ENCODE assay signal across 27 cellular contexts in genomic region chr5:125258610-125259009, GRCh38.
"Had no signal": no experiment of that assay in that cellular context is flagged by ENCODE, and none has a peak within 500 bp of the region (broad histone marks: within the 10 kb centered on the region; RNA-seq: fewer than 3 reads in every experiment).

No MANE protein-coding gene starts in this region.

- FAIRE-seq: frontal cortex, TTC549 had no signal

- H3K27me3 ChIP-seq: dorsolateral prefrontal cortex, vagina had no signal

- H3K4me3 ChIP-seq: coronary artery, dorsolateral prefrontal cortex, skin epidermis, thoracic aorta, vagina had no signal

- H3K36me3 ChIP-seq: thoracic aorta, vagina, WERI-Rb-1 had no signal

- H3K4me1 ChIP-seq: vagina had no signal

- H3K9me3 ChIP-seq: vagina had no signal

- H3K27ac ChIP-seq: coronary artery, skin epidermis, thoracic aorta, vagina, WERI-Rb-1 had no signal

- ATAC-seq: activated CD4-positive, CD25-positive, alpha-beta regulatory T cell treated with anti-CD3 and anti-CD28 coated beads, Interleukin-2, amount 50 U/mL, for 24 hours; left cardiac atrium; sciatic nerve; stimulated activated effector memory CD8-positive, alpha-beta T cell treated with anti-CD3 and anti-CD28 coated beads, Interleukin-12 subunit alpha, Interleukin-12 subunit beta, amount 100 ng/mL, for 72 hours had no signal

- DNase-seq: activated CD4-positive, alpha-beta T cell treated with anti-CD3 and anti-CD28 coated beads for 48 hours; activated CD4-positive, alpha-beta T cell treated with anti-CD3 and anti-CD28 coated beads, Interleukin-2, amount 50 U/mL, for 48 hours; activated CD8-positive, alpha-beta memory T cell treated with anti-CD3 and anti-CD28 coated beads for 24 hours; activated effector memory CD4-positive, alpha-beta T cell treated with Interleukin-2 at 50 U/mL for 16 hours; activated naive CD4-positive, alpha-beta T cell treated with Interleukin-2 at 50 U/mL for 16 hours; anterior cingulate cortex; cerebellar nuclear complex; dorsolateral prefrontal cortex; effector memory CD4-positive, alpha-beta T cell; islet precursor cell; left cardiac atrium; nephron progenitor cell; occipital lobe; retina; stimulated activated CD4-positive, alpha-beta T cell treated with anti-CD3 and anti-CD28 coated beads, Interleukin-4, amount 100 ng/mL, for 24 hours; SW 1271; T-helper 9 cell; WERI-Rb-1 had no signal
